In the genomic region with DNA sequence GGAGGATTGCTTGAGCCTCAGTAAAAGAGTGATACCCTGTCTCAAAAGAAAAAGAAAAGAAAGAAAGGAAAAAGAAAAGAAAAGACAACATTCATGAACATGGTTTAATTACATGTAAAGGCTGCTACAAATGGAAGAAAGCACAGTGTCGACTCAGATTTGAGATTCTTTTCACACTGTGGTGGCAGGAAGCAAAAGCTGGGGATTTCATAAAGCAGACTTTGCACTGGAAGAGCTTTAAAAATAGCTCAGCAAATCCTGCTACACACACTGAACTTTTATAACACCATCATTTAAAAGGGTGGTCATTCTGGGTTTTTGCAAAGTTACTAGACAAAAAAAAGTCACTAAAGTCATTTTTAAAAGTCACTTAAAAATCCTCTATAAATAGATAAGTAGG, we compare ENCODE assay signal across 15 cellular contexts.
DNase-seq lines count a peak whose midpoint lies in the region; ATAC-seq, FAIRE-seq and TF ChIP-seq lines count a peak whose summit lies in the region.
"Had no signal": no experiment of that assay in that cellular context is flagged by ENCODE, and none has a peak within 500 bp of the region (broad histone marks: within the 10 kb centered on the region; RNA-seq: fewer than 3 reads in every experiment).

No MANE protein-coding gene starts in this region.

- ATAC-seq in HepG2 (peak; percentile 76), T-cell (replicated peaks in 1 of 4) (no peak)

- POLR2A ChIA-PET in HepG2 (lab: Yijun Ruan, JAX) = interaction anchor here (1.0 kb wide), 1 partner anchor 142 kb away, joined by 3 read pairs; no protein-coding TSS in a partner anchor
- POLR2A ChIA-PET in T-cell (lab: Charles Lee) = interaction anchor here in 1 of 2 donors (0.7 kb wide), 1 partner anchor 9 kb away, joined by 3 read pairs; no protein-coding TSS in a partner anchor

- H3K27ac Mint-ChIP-seq in T-helper 1 cell treated with Interleukin-12 subunit alpha and Interleukin-12 subunit beta and Interleukin-4 antibody, amounts not matched to agents 30 μg/mL and 1 μg/mL, for 36 hours = peak overlapping the region; percentile 7
- H3K27ac Mint-ChIP-seq in dendritic cell treated with granulocyte-macrophage colony-stimulating factor and Interleukin-4, amounts not matched to agents 40 ng/mL and 50 ng/mL, for 4 days = peak overlapping the region; percentile 47
- H3K27ac Mint-ChIP-seq in T-cell = no peak overlapping the region
- H3K27ac Mint-ChIP-seq: CD8-positive, alpha-beta memory T cell had no signal

- H3K36me3 ChIP-seq in HepG2 (replicated peaks in 1 of 2; ENCODE audit: control insufficient read depth in 1 of 2, insufficient read depth in 2 of 2, low read length in 2 of 2) (no peaks in the 10 kb centered on the region), transverse colon (no peaks in the 10 kb centered on the region)
- H3K36me3 ChIP-seq: BLaER1 had no signal

- H3K9me3 ChIP-seq in HepG2 (ENCODE audit: low read length) = no peaks in the 10 kb centered on the region
- no peaks in the 10 kb centered on the region for H3K9me3 ChIP-seq in transverse colon
- H3K9me3 ChIP-seq: BLaER1 had no signal

- intact Hi-C loops in dendritic cell treated with granulocyte-macrophage colony-stimulating factor and Interleukin-4, amounts not matched to agents 40 ng/mL and 50 ng/mL, for 4 days (cut with micrococcal nuclease) = no loop called here
- intact Hi-C loops in HepG2 (cut with micrococcal nuclease; ENCODE audit: unreplicated experiment) (no loop called here), transverse colon (cut with DNase I; ENCODE audit: low total_unique reads) (no loop called here)

- no peak for DNase-seq in T-helper 1 cell
- DNase-seq in HepG2 (ENCODE audit: low spot score) = peak; percentile 19
- DNase-seq in transverse colon = no peak
- DNase-seq in T-cell = no peak
- DNase-seq in middle frontal gyrus (ENCODE audit: extremely low spot score, low spot score) = no peak
- DNase-seq in NCI-H1930 (lab: John Stamatoyannopoulos, UW) = no peak
- DNase-seq: DMS53, GF-D8 had no signal

- TF ChIP-seq POLR2A in HepG2 (IDR thresholded peaks at IDR 0.05; ENCODE audit: insufficient read depth in 1 of 2, low read depth in 2 of 2, low read length in 2 of 2) = no peak
- no peak for TF ChIP-seq POLR2A in transverse colon (IDR thresholded peaks at IDR 0.05)

- H3K4me1 ChIP-seq in HepG2 (ENCODE audit: insufficient read depth, low read length) = peaks cover 42% of the 10 kb centered on the region
- peaks cover 0 to 10% (median 4%) of the 10 kb centered on the region in 4 donors for H3K4me1 ChIP-seq in transverse colon
- H3K4me1 ChIP-seq: BLaER1 had no signal

- H3K79me2 ChIP-seq in HepG2 (ENCODE audit: insufficient read depth, low read length) = no peaks in the 10 kb centered on the region

- WGBS in HepG2 (ENCODE audit: low lambda C conversion rate) = 18% methylated on average over 1 of the region's 1 CpG
- 47 to 50% methylated on average over 1 of the region's 1 CpG for WGBS in transverse colon (ENCODE audit: low coverage in 1 of 2), 2 donors

- H3K27me3 Mint-ChIP-seq in T-helper 1 cell treated with Interleukin-12 subunit alpha and Interleukin-12 subunit beta and Interleukin-4 antibody, amounts not matched to agents 30 μg/mL and 1 μg/mL, for 36 hours (ENCODE audit: low read depth) = peaks cover 11% of the 10 kb centered on the region
- peaks cover 3% of the 10 kb centered on the region for H3K27me3 Mint-ChIP-seq in dendritic cell treated with granulocyte-macrophage colony-stimulating factor and Interleukin-4, amounts not matched to agents 40 ng/mL and 50 ng/mL, for 4 days
- no peaks in the 10 kb centered on the region for H3K27me3 Mint-ChIP-seq in T-cell

- H3K4me3 ChIP-seq in HepG2 (replicated peaks in 1 of 3; ENCODE audit: insufficient read depth in 1 of 3, low read depth in 2 of 3, low read length in 3 of 3) = no peak overlapping the region
- H3K4me3 ChIP-seq in transverse colon = no peak overlapping the region
- H3K4me3 ChIP-seq: BLaER1 had no signal

- TF ChIP-seq EP300 in HepG2 (IDR thresholded peaks at IDR 0.05; ENCODE audit: low read depth in 2 of 2, low read length in 2 of 2) (no peak), HepG2 (CRISPR knock-in tag; IDR thresholded peaks at IDR 0.05; ENCODE audit: borderline replicate concordance) (no peak), transverse colon (IDR thresholded peaks at IDR 0.05; ENCODE audit: low read depth) (no peak)

- H4K20me1 ChIP-seq in HepG2 (ENCODE audit: insufficient read depth, low read length) = no peaks in the 10 kb centered on the region
- H4K20me1 ChIP-seq: BLaER1 had no signal

- CTCF ChIA-PET in HepG2 (lab: Yijun Ruan, JAX; ENCODE audit: low intra/inter-chr PET ratio, low total read pairs) = interaction anchor here (1.6 kb wide), 1 partner anchor 142 kb away, joined by 6 read pairs; a partner anchor contains a TSS
- CTCF ChIA-PET in T-cell (lab: Charles Lee) = interaction anchor here (0.5 to 1.6 kb wide), 5 partner anchors 19 to 150 kb away, joined by 3 to 7 read pairs (median 4); no protein-coding TSS in a partner anchor

- H3K4me1 Mint-ChIP-seq in T-helper 1 cell treated with Interleukin-12 subunit alpha and Interleukin-12 subunit beta and Interleukin-4 antibody, amounts not matched to agents 30 μg/mL and 1 μg/mL, for 36 hours (ENCODE audit: low read depth) = peaks cover 31% of the 10 kb centered on the region
- H3K4me1 Mint-ChIP-seq in dendritic cell treated with granulocyte-macrophage colony-stimulating factor and Interleukin-4, amounts not matched to agents 40 ng/mL and 50 ng/mL, for 4 days (ENCODE audit: low read depth) = peaks cover 14% of the 10 kb centered on the region
- no peaks in the 10 kb centered on the region for H3K4me1 Mint-ChIP-seq in T-cell
- H3K4me1 Mint-ChIP-seq: CD8-positive, alpha-beta memory T cell had no signal

- BruUV-seq in HepG2 (replicated peaks; lab: Mats Ljungman, UMichigan) = no TSS peak

- no peak for TF ChIP-seq RAD21 in HepG2 (CRISPR knock-in tag; IDR thresholded peaks at IDR 0.05)

- peaks cover 2% of the 10 kb centered on the region for H3K36me3 Mint-ChIP-seq in T-helper 1 cell treated with Interleukin-12 subunit alpha and Interleukin-12 subunit beta and Interleukin-4 antibody, amounts not matched to agents 30 μg/mL and 1 μg/mL, for 36 hours (ENCODE audit: low read depth)
- no peaks in the 10 kb centered on the region for H3K36me3 Mint-ChIP-seq in dendritic cell treated with granulocyte-macrophage colony-stimulating factor and Interleukin-4, amounts not matched to agents 40 ng/mL and 50 ng/mL, for 4 days (ENCODE audit: low read depth)
- no peaks in the 10 kb centered on the region for H3K36me3 Mint-ChIP-seq in T-cell

- H2AFZ ChIP-seq in HepG2 (ENCODE audit: low read length) = peak overlapping the region; percentile 72

- H3K9ac ChIP-seq in HepG2 (ENCODE audit: insufficient read depth, low read depth, low read length) = no peak overlapping the region
- H3K9ac ChIP-seq: BLaER1 had no signal

- in situ Hi-C loops in HepG2 (cut with HindIII; ENCODE audit: extremely low pct_ligation_motif_present, low pct_unique_long_range_greater_than_20kb) = no loop called here
- in situ Hi-C loops in transverse colon (cut with MboI; ENCODE audit: low pct_ligation_motif_present in 1 of 4, low pct_unique_long_range_greater_than_20kb in 1 of 4, low sequenced_read_pairs in 3 of 4) = no loop called here

- peaks cover 3% of the 10 kb centered on the region for H3K9me3 Mint-ChIP-seq in T-helper 1 cell treated with Interleukin-12 subunit alpha and Interleukin-12 subunit beta and Interleukin-4 antibody, amounts not matched to agents 30 μg/mL and 1 μg/mL, for 36 hours
- H3K9me3 Mint-ChIP-seq in dendritic cell treated with granulocyte-macrophage colony-stimulating factor and Interleukin-4, amounts not matched to agents 40 ng/mL and 50 ng/mL, for 4 days = peaks cover 3% of the 10 kb centered on the region
- no peaks in the 10 kb centered on the region for H3K9me3 Mint-ChIP-seq in T-cell
- H3K9me3 Mint-ChIP-seq: CD8-positive, alpha-beta memory T cell had no signal

- no peaks in the 10 kb centered on the region for H3K27me3 ChIP-seq in HepG2 (ENCODE audit: control insufficient read depth in 1 of 2, insufficient read depth in 2 of 2, low read length in 2 of 2)
- H3K27me3 ChIP-seq in transverse colon = no peaks in the 10 kb centered on the region
- H3K27me3 ChIP-seq: BLaER1 had no signal

- H3K4me3 Mint-ChIP-seq in T-helper 1 cell treated with Interleukin-12 subunit alpha and Interleukin-12 subunit beta and Interleukin-4 antibody, amounts not matched to agents 30 μg/mL and 1 μg/mL, for 36 hours = no peak overlapping the region
- H3K4me3 Mint-ChIP-seq in dendritic cell treated with granulocyte-macrophage colony-stimulating factor and Interleukin-4, amounts not matched to agents 40 ng/mL and 50 ng/mL, for 4 days = no peak overlapping the region
- H3K4me3 Mint-ChIP-seq in T-cell = no peak overlapping the region
- H3K4me3 Mint-ChIP-seq: CD8-positive, alpha-beta memory T cell had no signal

- peak overlapping the region; percentile 42; the same call in 1 of the 2 replicates for H3K4me2 ChIP-seq in HepG2 (ENCODE audit: low read depth, low read length)
- H3K4me2 ChIP-seq: BLaER1 had no signal

- H3K27ac ChIP-seq in HepG2 (ENCODE audit: extremely low read length, insufficient read depth, low read length) (no peak overlapping the region), transverse colon (peak overlapping the region in 3 of 4 donors; percentile 22 to 31 (median 29))
- H3K27ac ChIP-seq: 22Rv1, BLaER1, HL-60 had no signal

- TF ChIP-seq CTCF in HepG2 (CRISPR knock-in tag; IDR thresholded peaks at IDR 0.05) (no peak), transverse colon (IDR thresholded peaks at IDR 0.05) (no peak)

- no peak for FAIRE-seq in HepG2 (lab: Jason Lieb, UNC)
- FAIRE-seq: GM19239 had no signal

TF ChIP-seq in HepG2, 621 proteins besides CTCF, POLR2A, EP300 and RAD21 (continues in another document):
- no peak for TF ChIP-seq NBN (conservative IDR thresholded peaks at IDR 0.05)
- TF ChIP-seq HNF4G (IDR thresholded peaks at IDR 0.05; ENCODE audit: borderline replicate concordance, low read depth, low read length) = peak; percentile 20; the same call in 1 of the 2 replicates
- no peak for TF ChIP-seq HNF4G (CRISPR knock-in tag; IDR thresholded peaks at IDR 0.05; ENCODE audit: borderline replicate concordance, low read depth)

Comparison
In these comparisons a context has a peak if more than half of its experiments do, and no peak if none do; other contexts are left out.
1. H3K27ac Mint-ChIP-seq: peak in T-helper 1 cell treated with Interleukin-12 subunit alpha and Interleukin-12 subunit beta and Interleukin-4 antibody, amounts not matched to agents 30 μg/mL and 1 μg/mL, for 36 hours (single experiment) and dendritic cell treated with granulocyte-macrophage colony-stimulating factor and Interleukin-4, amounts not matched to agents 40 ng/mL and 50 ng/mL, for 4 days (single experiment); none in T-cell (0 of 2).